15 cellular contexts compared by ENCODE assay signal in the genomic region with DNA sequence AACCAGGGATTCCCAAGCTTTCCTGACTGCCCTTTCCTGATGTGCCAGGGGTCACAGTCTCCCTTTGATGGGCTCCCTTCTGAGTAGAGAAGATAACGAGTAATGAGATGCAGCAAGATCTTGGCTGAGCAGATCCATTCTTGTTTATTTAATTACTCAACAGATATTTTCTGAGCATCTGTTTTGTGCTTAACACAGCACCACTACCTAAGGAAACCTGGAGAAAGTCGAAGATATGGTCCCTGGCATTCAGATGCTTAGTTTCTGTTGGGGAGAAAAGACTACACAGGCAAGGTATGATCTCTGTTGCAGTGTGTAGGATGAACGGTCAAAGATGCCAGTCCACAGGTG. TPM values are rescaled to one million over a fixed set of nuclear protein-coding genes. Genes with fewer than 3 reads are reported as not detected.
DNase-seq lines count a peak whose midpoint lies in the region; ATAC-seq, FAIRE-seq and TF ChIP-seq lines count a peak whose summit lies in the region.
"Had no signal": no experiment of that assay in that cellular context is flagged by ENCODE, and none has a peak within 500 bp of the region (broad histone marks: within the 10 kb centered on the region; RNA-seq: fewer than 3 reads in every experiment).

No MANE protein-coding gene starts in this region.

- CTCF ChIA-PET in HEK293 (lab: Yijun Ruan, JAX) (interaction anchor here (0.6 to 7.9 kb wide), 12 partner anchors 7 to 680 kb away, joined by 3 to 227 read pairs (median 4); a partner anchor contains a TSS), K562 (lab: Yijun Ruan, JAX; ENCODE audit: low intra/inter-chr PET ratio) (no interaction called here)

- TF ChIP-seq RAD21 in K562 (CRISPR knock-in tag; conservative IDR thresholded peaks at IDR 0.05 in 1 of 2, IDR thresholded peaks at IDR 0.05 in 1 of 2): no peak

- in situ Hi-C loops in K562 (cut with MboI): loop anchor here (5.0 kb wide), 1 partner anchor 74 kb away; no protein-coding TSS in a partner anchor

- DNase-seq in K562 (ENCODE audit: extremely low read depth in 1 of 4, low spot score in 3 of 4): peak in 2 of 4 experiments; percentile 44 to 60
- no peak for DNase-seq in left lung
- DNase-seq in thoracic aorta (ENCODE audit: low spot score): no peak
- no peak for DNase-seq in effector memory CD4-positive, alpha-beta T cell
- DNase-seq in activated CD4-positive, CD25-positive, alpha-beta regulatory T cell (lab: John Stamatoyannopoulos, UW): no peak
- DNase-seq in GM20000 (ENCODE audit: low spot score): no peak
- DNase-seq: activated CD4-positive, alpha-beta T cell treated with anti-CD3 and anti-CD28 coated beads, Interleukin-2, amount 10 ng/mL, durations not matched to agents 24 days and 14 days; activated naive CD4-positive, alpha-beta T cell treated with anti-CD3 and anti-CD28 coated beads, Interleukin-2, amount 50 U/mL, for 16 hours; effector CD8-positive, alpha-beta T cell; left colon; NCI-H1436 treated with DMSO at 0.1 percent for 48 hours; stimulated activated naive CD4-positive, alpha-beta T cell had no signal

- H3K9ac ChIP-seq in K562 (ENCODE audit: insufficient read depth in 1 of 2, low read depth in 2 of 2, low read length in 2 of 2): peak overlapping the region in 1 of 2 experiments; percentile 79; a peak in 1 of 4 replicates

- H3K27ac ChIP-seq in HEK293 (ENCODE audit: extremely low read depth, low read depth, low read length) (peak overlapping the region; percentile 32; the same call in 1 of the 2 replicates), K562 (ENCODE audit: extremely low read depth, low read depth, low read length) (no peak overlapping the region), left lung (peak overlapping the region; percentile 67 to 70), thoracic aorta (peak overlapping the region; percentile 78 to 93)
- H3K27ac ChIP-seq in effector memory CD4-positive, alpha-beta T cell (ENCODE audit: insufficient read depth, low read length, poor library complexity, severe bottlenecking): no peak overlapping the region

- POLR2A ChIA-PET in HEK293 (lab: Yijun Ruan, JAX): interaction anchor here (0.9 to 2.9 kb wide), 8 partner anchors 8 to 83 kb away, joined by 3 to 26 read pairs (median 7); a partner anchor contains a TSS
- POLR2A ChIA-PET in K562 (lab: Yijun Ruan, JAX): interaction anchor here (0.6 kb wide), 1 partner anchor 23 kb away, joined by 3 read pairs; no protein-coding TSS in a partner anchor

- no peak for TF ChIP-seq POLR2A in K562 (conservative IDR thresholded peaks at IDR 0.05)

- H3K36me3 ChIP-seq in HEK293 (ENCODE audit: control insufficient read depth in 2 of 2, insufficient read depth in 1 of 2, low read length in 2 of 2) (peaks cover 0 to 26% of the 10 kb centered on the region in 2 experiments; a peak in 2 of 3 replicates), K562 (ENCODE audit: control insufficient read depth, insufficient read depth, low read length) (no peaks in the 10 kb centered on the region), left lung (no peaks in the 10 kb centered on the region), thoracic aorta (no peaks in the 10 kb centered on the region)
- no peaks in the 10 kb centered on the region for H3K36me3 ChIP-seq in effector memory CD4-positive, alpha-beta T cell (ENCODE audit: control insufficient read depth, insufficient read depth, low read length)

- WGBS in K562 (ENCODE audit: insufficient coverage, low coverage, missing lambda C conversion rate): 24% methylated on average over 3 of the region's 3 CpGs

- FAIRE-seq in K562 (lab: Jason Lieb, UNC): peak; percentile 79
- FAIRE-seq: H54 had no signal

- peaks cover 33% of the 10 kb centered on the region for H3K4me1 ChIP-seq in HEK293 (ENCODE audit: control insufficient read depth, insufficient read depth, low read length)
- H3K4me1 ChIP-seq in K562 (replicated peaks in 1 of 2; ENCODE audit: control insufficient read depth in 2 of 2, insufficient read depth in 2 of 2, low read length in 2 of 2): peaks cover 27 to 44% of the 10 kb centered on the region in 2 experiments
- peaks cover 32 to 64% of the 10 kb centered on the region in 2 donors for H3K4me1 ChIP-seq in left lung
- H3K4me1 ChIP-seq in thoracic aorta (ENCODE audit: control insufficient read depth in 1 of 2, low read depth in 2 of 2): peaks cover 37 to 51% of the 10 kb centered on the region in 2 donors
- peaks cover 21% of the 10 kb centered on the region for H3K4me1 ChIP-seq in effector memory CD4-positive, alpha-beta T cell (ENCODE audit: control insufficient read depth, insufficient read depth, low read length, poor library complexity, severe bottlenecking)

- H3K27me3 ChIP-seq in K562 (ENCODE audit: control insufficient read depth in 2 of 2, insufficient read depth in 2 of 2, low read length in 2 of 2): no peaks in the 10 kb centered on the region
- H3K27me3 ChIP-seq in left lung: peaks cover 7 to 43% of the 10 kb centered on the region in 2 donors
- no peaks in the 10 kb centered on the region for H3K27me3 ChIP-seq in thoracic aorta (replicated peaks; ENCODE audit: insufficient read depth)
- no peaks in the 10 kb centered on the region for H3K27me3 ChIP-seq in effector memory CD4-positive, alpha-beta T cell (replicated peaks; ENCODE audit: control insufficient read depth, insufficient read depth, low read length, poor library complexity, severe bottlenecking)

- no peak overlapping the region for H2AFZ ChIP-seq in K562 (ENCODE audit: low read depth, low read length)

- TF ChIP-seq CTCF in HEK293 (tag by site-specific recombination; IDR thresholded peaks at IDR 0.05): no peak
- TF ChIP-seq CTCF in K562 (IDR thresholded peaks at IDR 0.05 in 2 of 3, conservative IDR thresholded peaks at IDR 0.05 in 1 of 3; ENCODE audit: insufficient read depth in 2 of 3, low read depth in 1 of 3, low read length in 3 of 3): no peak
- no peak for TF ChIP-seq CTCF in left lung (IDR thresholded peaks at IDR 0.05)
- TF ChIP-seq CTCF in thoracic aorta (IDR thresholded peaks at IDR 0.05): no peak
- no peak for TF ChIP-seq CTCF in GM20000 (IDR thresholded peaks at IDR 0.05; ENCODE audit: extremely low read depth, missing control alignments)

- BruUV-seq in K562 (replicated peaks; lab: Mats Ljungman, UMichigan): no TSS peak

- intact Hi-C loops in K562 (cut with micrococcal nuclease): no loop called here
- intact Hi-C loops in left lung (cut with DNase I): no loop called here

- H3K9me1 ChIP-seq in K562 (ENCODE audit: control insufficient read depth, insufficient read depth, low read length): no peaks in the 10 kb centered on the region

- H3K4me2 ChIP-seq in K562 (ENCODE audit: insufficient read depth, low read length): no peak overlapping the region

- H4K20me1 ChIP-seq in K562 (replicated peaks; ENCODE audit: control insufficient read depth, insufficient read depth, low read length): no peaks in the 10 kb centered on the region

- no peak for TF ChIP-seq EP300 in K562 (IDR thresholded peaks at IDR 0.05; ENCODE audit: low read length)

- H3K9me3 ChIP-seq in HEK293 (ENCODE audit: control insufficient read depth, insufficient read depth, low read depth, low read length): no peaks in the 10 kb centered on the region
- no peaks in the 10 kb centered on the region for H3K9me3 ChIP-seq in K562 (replicated peaks; ENCODE audit: control insufficient read depth, insufficient read depth, low read depth, low read length)
- no peaks in the 10 kb centered on the region for H3K9me3 ChIP-seq in left lung
- no peaks in the 10 kb centered on the region for H3K9me3 ChIP-seq in thoracic aorta
- H3K9me3 ChIP-seq in effector memory CD4-positive, alpha-beta T cell (ENCODE audit: control insufficient read depth, low read length): no peaks in the 10 kb centered on the region

- ATAC-seq in K562 (no peak), left lung (no peak), thoracic aorta (ENCODE audit: insufficient number of reproducible peaks, low FRiP score, low read depth) (no peak), HG03521 (IDR thresholded peaks at IDR 0.05; ENCODE audit: unreplicated experiment) (no peak)
- ATAC-seq: left colon had no signal

- H3K4me3 ChIP-seq in HEK293 (ENCODE audit: low read depth, low read length): no peak overlapping the region
- no peak overlapping the region for H3K4me3 ChIP-seq in K562
- H3K4me3 ChIP-seq in left lung: no peak overlapping the region
- H3K4me3 ChIP-seq in thoracic aorta: no peak overlapping the region
- H3K4me3 ChIP-seq in effector memory CD4-positive, alpha-beta T cell (ENCODE audit: insufficient read depth, low read depth, low read length, poor library complexity, severe bottlenecking): no peak overlapping the region

- no peaks in the 10 kb centered on the region for H3K79me2 ChIP-seq in K562 (ENCODE audit: control insufficient read depth, insufficient read depth, low read length)

RNA-seq across cellular contexts. Expression of a gene that starts 3.9 kb away (rescaled TPM):
- 12.8 and 18.9 TPM in 2 replicates for total RNA-seq in K562 (2011; cell fraction: chromatin; rRNA removed; ENCODE audit: low replicate concordance)
- total RNA-seq in K562 (2011; cell fraction: nucleolus; rRNA removed): 9.2 and 10.0 TPM in 2 replicates
- total RNA-seq in K562 (2011; cell fraction: nucleoplasm; rRNA removed): 10.9 and 18.6 TPM in 2 replicates
- total RNA-seq in K562 (2014; rRNA removed) (3.3 and 5.3 TPM in 2 replicates), K562 (2014; rRNA removed; fragmentation: Illumina TruSeq; extraction: Trizol) (3.1 and 3.2 TPM in 2 replicates), K562 (2015; rRNA removed; fragmentation: Illumina TruSeq; extraction: Trizol) (1.5 and 1.8 TPM in 2 replicates), K562 (2021) (2.9 and 4.3 TPM in 2 replicates), left lung (10 to 100 TPM; 37.9 to 39.5 TPM), thoracic aorta (10 to 100 TPM in 1 of 2 donors, 1 to 10 TPM in 1; 9.7 to 35.3 TPM)
- polyA plus RNA-seq in K562 (2011; rRNA removed) (4.7 and 6.4 TPM in 2 replicates), K562 (2014; fragmentation: Illumina TruSeq; extraction: Trizol) (2.3 and 2.8 TPM in 2 replicates), K562 (2014; fragmentation: Nextera tagmentation; extraction: Ambion mirVana) (1 to 10 TPM in 1 of 2 experiments, under 1 TPM in 1; 0.73 to 1.6 TPM), K562 (2014; rRNA removed) (2.0 and 2.2 TPM in 2 replicates)
- polyA plus RNA-seq in K562 (2011; cell fraction: cytosol; rRNA removed): 3.5 and 5.2 TPM in 2 replicates
- polyA plus RNA-seq in K562 (2011; cell fraction: nucleus; rRNA removed): 7.3 and 10.0 TPM in 2 replicates
- 3.0 and 13.8 TPM in 2 replicates for polyA plus RNA-seq in K562 (2012)
- polyA minus RNA-seq in K562 (2011; rRNA and poly(A)+ RNA removed): 10.0 and 10.6 TPM in 2 replicates
- 3.7 and 4.5 TPM in 2 replicates for polyA minus RNA-seq in K562 (2011; cell fraction: cytosol; rRNA and poly(A)+ RNA removed)
- polyA minus RNA-seq in K562 (2011; cell fraction: nucleus; rRNA and poly(A)+ RNA removed): 4.7 and 9.6 TPM in 2 replicates

RNA-seq across cellular contexts. Expression of a gene that starts 21.6 kb away (rescaled TPM):
- 69.7 and 91.7 TPM in 2 replicates for total RNA-seq in K562 (2011; cell fraction: chromatin; rRNA removed; ENCODE audit: low replicate concordance)
- 49.2 and 58.2 TPM in 2 replicates for total RNA-seq in K562 (2011; cell fraction: nucleolus; rRNA removed)
- total RNA-seq in K562 (2011; cell fraction: nucleoplasm; rRNA removed): 65.3 and 66.7 TPM in 2 replicates
- total RNA-seq in K562 (2014; rRNA removed) (53.3 and 62.8 TPM in 2 replicates), K562 (2014; rRNA removed; fragmentation: Illumina TruSeq; extraction: Trizol) (59.2 and 62.3 TPM in 2 replicates), K562 (2015; rRNA removed; fragmentation: Illumina TruSeq; extraction: Trizol) (44.1 and 49.2 TPM in 2 replicates), K562 (2021) (47.4 and 49.3 TPM in 2 replicates), left lung (10 to 100 TPM; 47.6 to 51.4 TPM), thoracic aorta (10 to 100 TPM; 31.4 to 47.7 TPM)
- polyA plus RNA-seq in K562 (2011; rRNA removed) (80.3 and 85.4 TPM in 2 replicates), K562 (2014; fragmentation: Illumina TruSeq; extraction: Trizol) (41.2 and 46.3 TPM in 2 replicates), K562 (2014; fragmentation: Nextera tagmentation; extraction: Ambion mirVana) (10 to 100 TPM; 12.5 to 13.0 TPM), K562 (2014; rRNA removed) (71.8 and 71.9 TPM in 2 replicates)
- polyA plus RNA-seq in K562 (2011; cell fraction: cytosol; rRNA removed): 34.3 and 50.3 TPM in 2 replicates
- 60.6 and 85.4 TPM in 2 replicates for polyA plus RNA-seq in K562 (2011; cell fraction: nucleus; rRNA removed)
- 43.0 and 99.2 TPM in 2 replicates for polyA plus RNA-seq in K562 (2012)
- 76.9 and 94.5 TPM in 2 replicates for polyA minus RNA-seq in K562 (2011; rRNA and poly(A)+ RNA removed)
- 27.2 and 28.9 TPM in 2 replicates for polyA minus RNA-seq in K562 (2011; cell fraction: cytosol; rRNA and poly(A)+ RNA removed)
- 28.1 and 36.3 TPM in 2 replicates for polyA minus RNA-seq in K562 (2011; cell fraction: nucleus; rRNA and poly(A)+ RNA removed)

RNA-seq across cellular contexts. Expression of a gene that starts 31.5 kb away (rescaled TPM):
- 17.1 and 22.1 TPM in 2 replicates for total RNA-seq in K562 (2011; cell fraction: chromatin; rRNA removed; ENCODE audit: low replicate concordance)
- 11.1 and 12.5 TPM in 2 replicates for total RNA-seq in K562 (2011; cell fraction: nucleolus; rRNA removed)
- 12.4 and 13.6 TPM in 2 replicates for total RNA-seq in K562 (2011; cell fraction: nucleoplasm; rRNA removed)
- total RNA-seq in K562 (2014; rRNA removed) (17.0 and 18.7 TPM in 2 replicates), K562 (2014; rRNA removed; fragmentation: Illumina TruSeq; extraction: Trizol) (11.1 and 12.9 TPM in 2 replicates), K562 (2015; rRNA removed; fragmentation: Illumina TruSeq; extraction: Trizol) (11.8 and 14.8 TPM in 2 replicates), K562 (2021) (15.9 and 16.1 TPM in 2 replicates), left lung (1 to 10 TPM; 8.3 TPM), thoracic aorta (10 to 100 TPM in 1 of 2 donors, 1 to 10 TPM in 1; 9.3 to 19.7 TPM)
- polyA plus RNA-seq in K562 (2011; rRNA removed) (20.4 and 23.1 TPM in 2 replicates), K562 (2014; fragmentation: Illumina TruSeq; extraction: Trizol) (22.0 and 26.3 TPM in 2 replicates), K562 (2014; fragmentation: Nextera tagmentation; extraction: Ambion mirVana) (1 to 10 TPM; 2.2 to 3.0 TPM), K562 (2014; rRNA removed) (22.4 and 24.3 TPM in 2 replicates)
- 24.5 and 29.4 TPM in 2 replicates for polyA plus RNA-seq in K562 (2011; cell fraction: cytosol; rRNA removed)
- 21.8 and 24.5 TPM in 2 replicates for polyA plus RNA-seq in K562 (2011; cell fraction: nucleus; rRNA removed)
- polyA plus RNA-seq in K562 (2012): 11.8 and 23.7 TPM in 2 replicates
- 28.0 and 29.8 TPM in 2 replicates for polyA minus RNA-seq in K562 (2011; rRNA and poly(A)+ RNA removed)
- 9.7 and 11.8 TPM in 2 replicates for polyA minus RNA-seq in K562 (2011; cell fraction: cytosol; rRNA and poly(A)+ RNA removed)
- polyA minus RNA-seq in K562 (2011; cell fraction: nucleus; rRNA and poly(A)+ RNA removed): 5.3 and 7.0 TPM in 2 replicates

RNA-seq across cellular contexts. Expression of a gene that starts 49.3 kb away (rescaled TPM):
- total RNA-seq in K562 (2011; cell fraction: chromatin; rRNA removed; ENCODE audit: low replicate concordance): 278 and 432 TPM in 2 replicates
- 251 and 313 TPM in 2 replicates for total RNA-seq in K562 (2011; cell fraction: nucleolus; rRNA removed)
- 210 and 241 TPM in 2 replicates for total RNA-seq in K562 (2011; cell fraction: nucleoplasm; rRNA removed)
- 123 and 171 TPM in 2 replicates for total RNA-seq in K562 (2014; rRNA removed)
- total RNA-seq in K562 (2014; rRNA removed; fragmentation: Illumina TruSeq; extraction: Trizol): 222 and 228 TPM in 2 replicates
- 245 and 276 TPM in 2 replicates for total RNA-seq in K562 (2015; rRNA removed; fragmentation: Illumina TruSeq; extraction: Trizol)
- total RNA-seq in K562 (2021): 246 and 247 TPM in 2 replicates
- 409 and 552 TPM in 2 replicates for polyA plus RNA-seq in K562 (2011; rRNA removed)
- polyA plus RNA-seq in K562 (2011; cell fraction: cytosol; rRNA removed): 792 and 841 TPM in 2 replicates
- 583 and 596 TPM in 2 replicates for polyA plus RNA-seq in K562 (2011; cell fraction: nucleus; rRNA removed)
- 146 and 359 TPM in 2 replicates for polyA plus RNA-seq in K562 (2012)
- polyA plus RNA-seq in K562 (2014; fragmentation: Illumina TruSeq; extraction: Trizol): 270 and 321 TPM in 2 replicates
- 100 to 1,000 TPM; 114 to 155 TPM for polyA plus RNA-seq in K562 (2014; fragmentation: Nextera tagmentation; extraction: Ambion mirVana)
- 216 and 257 TPM in 2 replicates for polyA plus RNA-seq in K562 (2014; rRNA removed)
- polyA minus RNA-seq in K562 (2011; rRNA and poly(A)+ RNA removed): 300 and 519 TPM in 2 replicates
- 206 and 309 TPM in 2 replicates for polyA minus RNA-seq in K562 (2011; cell fraction: cytosol; rRNA and poly(A)+ RNA removed)
- polyA minus RNA-seq in K562 (2011; cell fraction: nucleus; rRNA and poly(A)+ RNA removed): 93.0 and 134 TPM in 2 replicates
- 10 to 100 TPM; 48.7 to 73.3 TPM for total RNA-seq in left lung
- total RNA-seq in thoracic aorta: 10 to 100 TPM; 27.8 to 30.5 TPM

RNA-seq across cellular contexts. Expression of a gene that starts 56.2 kb away (rescaled TPM):
- 49.0 and 108 TPM in 2 replicates for total RNA-seq in K562 (2011; cell fraction: chromatin; rRNA removed; ENCODE audit: low replicate concordance)
- total RNA-seq in K562 (2011; cell fraction: nucleolus; rRNA removed): 166 and 172 TPM in 2 replicates
- 110 and 115 TPM in 2 replicates for total RNA-seq in K562 (2011; cell fraction: nucleoplasm; rRNA removed)
- 279 and 297 TPM in 2 replicates for total RNA-seq in K562 (2014; rRNA removed)
- 204 and 223 TPM in 2 replicates for total RNA-seq in K562 (2014; rRNA removed; fragmentation: Illumina TruSeq; extraction: Trizol)
- total RNA-seq in K562 (2015; rRNA removed; fragmentation: Illumina TruSeq; extraction: Trizol): 210 and 212 TPM in 2 replicates
- 198 and 218 TPM in 2 replicates for total RNA-seq in K562 (2021)
- polyA plus RNA-seq in K562 (2011; rRNA removed): 273 and 285 TPM in 2 replicates
- 421 and 454 TPM in 2 replicates for polyA plus RNA-seq in K562 (2011; cell fraction: cytosol; rRNA removed)
- 100 and 125 TPM in 2 replicates for polyA plus RNA-seq in K562 (2011; cell fraction: nucleus; rRNA removed)
- polyA plus RNA-seq in K562 (2012): 194 and 217 TPM in 2 replicates
- polyA plus RNA-seq in K562 (2014; fragmentation: Illumina TruSeq; extraction: Trizol): 194 and 201 TPM in 2 replicates
- 1,000 to 10,000 TPM; 1,679 to 1,870 TPM for polyA plus RNA-seq in K562 (2014; fragmentation: Nextera tagmentation; extraction: Ambion mirVana)
- polyA plus RNA-seq in K562 (2014; rRNA removed): 249 and 269 TPM in 2 replicates
- polyA minus RNA-seq in K562 (2011; rRNA and poly(A)+ RNA removed): 242 and 304 TPM in 2 replicates
- 130 and 188 TPM in 2 replicates for polyA minus RNA-seq in K562 (2011; cell fraction: cytosol; rRNA and poly(A)+ RNA removed)
- polyA minus RNA-seq in K562 (2011; cell fraction: nucleus; rRNA and poly(A)+ RNA removed): 61.7 and 82.4 TPM in 2 replicates
- total RNA-seq in left lung: 100 to 1,000 TPM; 114 to 140 TPM
- total RNA-seq in thoracic aorta: 10 to 100 TPM; 47.4 to 79.7 TPM

Comparison
In these comparisons a context has a peak if more than half of its experiments do, and no peak if none do; other contexts are left out.
1. H3K27ac ChIP-seq: peak in HEK293 (single experiment), left lung (2 of 2) and thoracic aorta (2 of 2); none in K562 (single experiment) and effector memory CD4-positive, alpha-beta T cell (single experiment).